ENCODE assay signal across 1 cellular context in the genomic region with DNA sequence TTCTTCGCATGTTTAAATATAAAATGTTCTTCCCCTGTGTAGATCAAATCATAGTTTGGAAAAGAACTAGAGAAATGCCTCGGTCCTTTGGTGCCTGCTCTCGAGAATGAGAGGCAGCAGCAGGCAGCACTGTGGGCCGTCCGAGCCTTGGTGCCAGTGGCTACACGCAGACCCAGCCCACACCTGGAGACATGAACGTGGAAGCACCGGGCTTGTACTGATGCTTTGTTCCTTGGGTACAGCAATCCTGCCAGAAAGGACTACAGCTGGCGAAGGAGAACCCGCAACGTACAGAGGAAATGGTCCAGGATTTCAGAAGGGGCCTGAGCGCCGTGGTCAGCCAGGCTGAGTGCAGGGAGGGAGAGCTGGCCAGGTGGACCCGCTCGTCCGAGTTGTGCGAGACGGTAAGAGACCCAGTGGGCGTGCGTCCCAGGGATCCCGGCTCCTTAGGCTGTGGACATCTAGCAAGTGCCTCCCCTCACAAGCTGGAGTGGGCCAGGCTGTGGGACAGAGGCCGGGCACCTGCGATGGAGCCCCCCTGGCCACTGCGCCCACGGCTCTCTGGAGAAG.
TF ChIP-seq lines count a peak whose summit lies in the region.

No MANE protein-coding gene starts in this region.

TF ChIP-seq in IMR-90, 13 proteins besides CTCF, POLR2A, EP300 and RAD21:
- TF ChIP-seq FOS (IDR thresholded peaks at IDR 0.05; ENCODE audit: low read depth, low read length) (no peak), SMC3 (IDR thresholded peaks at IDR 0.05; ENCODE audit: low read depth, low read length) (no peak), ELK1 (IDR thresholded peaks at IDR 0.05; ENCODE audit: borderline replicate concordance, low read depth, low read length) (no peak)
